Comparison of ENCODE assay signal across 19 cellular contexts in the genomic region with DNA sequence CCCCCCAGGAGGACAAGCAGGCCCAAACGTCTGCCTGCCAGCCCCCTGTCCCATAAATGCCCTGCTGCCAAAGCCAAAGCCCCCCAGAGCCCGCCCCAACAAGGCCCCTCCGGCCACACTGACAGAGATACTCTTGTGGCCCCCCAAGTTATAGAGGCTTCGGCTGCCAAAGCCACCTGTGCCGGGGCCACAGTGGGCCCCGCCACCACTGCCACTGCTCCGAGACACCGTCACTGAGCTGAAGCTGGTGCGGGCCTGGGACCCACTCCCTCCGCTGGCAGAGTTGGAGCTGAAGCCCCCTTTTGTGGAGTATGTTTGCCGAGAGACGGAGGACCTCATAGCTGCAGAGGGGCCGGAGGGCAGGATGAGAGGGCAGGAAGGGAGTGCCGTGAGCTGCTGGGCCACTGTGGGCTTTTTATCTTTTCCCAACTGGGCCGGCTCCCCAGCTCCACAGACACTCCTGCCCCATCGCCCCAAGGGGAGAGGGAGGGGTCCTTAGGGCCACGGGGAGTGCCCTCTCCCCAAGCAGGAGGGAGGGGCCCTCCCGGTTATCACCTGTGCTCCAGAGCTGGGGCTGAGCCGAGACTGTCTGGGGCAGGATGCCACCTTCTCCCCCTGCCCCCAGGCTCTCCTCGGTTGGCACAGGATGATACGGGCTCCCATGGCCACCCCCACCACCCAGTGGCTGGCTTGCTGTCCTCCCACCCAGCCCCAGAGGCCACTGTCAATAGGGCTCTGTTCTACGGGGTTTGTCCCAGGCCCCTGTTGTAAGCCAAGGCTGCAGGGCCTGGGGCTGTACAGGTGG. TPM values are rescaled to one million over a fixed set of nuclear protein-coding genes. Genes with fewer than 3 reads are reported as not detected.
"Had no signal": no experiment of that assay in that cellular context is flagged by ENCODE, and none has a peak within 500 bp of the region (broad histone marks: within the 10 kb centered on the region; RNA-seq: fewer than 3 reads in every experiment).

Gene KRT79 (minus strand): TSS at position 390 of the 805 bp plus-strand sequence. CDS start 51 bp downstream, at position 339.

- H3K4me3 Mint-ChIP-seq: activated naive CD4-positive, alpha-beta T cell treated with anti-CD3 and anti-CD28 coated beads, Interleukin-2, amount 50 U/mL, for 24 hours; T-helper 2 cell treated with Interferon-gamma antibody and Interleukin-4, amounts not matched to agents 5 μg/mL and 100 μg/mL, for 36 hours had no signal

- H3K4me3 ChIP-seq: colonic mucosa, heart left ventricle, left ventricle myocardium inferior, SJCRH30, thoracic aorta had no signal

- H3K27me3 ChIP-seq: colonic mucosa, SJCRH30 had no signal

- H3K4me1 ChIP-seq: colonic mucosa, heart left ventricle, left ventricle myocardium inferior, SJCRH30 had no signal

- H3K9me3 Mint-ChIP-seq: activated naive CD4-positive, alpha-beta T cell treated with anti-CD3 and anti-CD28 coated beads, Interleukin-2, amount 50 U/mL, for 24 hours; activated T-helper 2 cell treated with anti-CD3 and anti-CD28 coated beads, Interferon-gamma antibody, Interleukin-2, Interleukin-4, amounts not matched to agents 10 μg/mL and 5 μg/mL and 100 μg/mL, durations not matched to agents 14 hours and 24 hours and 36 hours; T-helper 2 cell treated with Interferon-gamma antibody and Interleukin-4, amounts not matched to agents 5 μg/mL and 100 μg/mL, for 36 hours had no signal

- H3K27ac ChIP-seq: colonic mucosa, heart left ventricle, left ventricle myocardium inferior, SJCRH30, thoracic aorta had no signal

- H3K9me3 ChIP-seq: colonic mucosa, heart left ventricle, left ventricle myocardium inferior, SJCRH30, thoracic aorta had no signal

- ATAC-seq: heart left ventricle, right cardiac atrium had no signal

- H3K27ac Mint-ChIP-seq: activated naive CD4-positive, alpha-beta T cell treated with anti-CD3 and anti-CD28 coated beads, Interleukin-2, amount 50 U/mL, for 24 hours; activated T-helper 2 cell treated with anti-CD3 and anti-CD28 coated beads, Interferon-gamma antibody, Interleukin-2, Interleukin-4, amounts not matched to agents 10 μg/mL and 5 μg/mL and 100 μg/mL, durations not matched to agents 14 hours and 24 hours and 36 hours; T-helper 2 cell treated with Interferon-gamma antibody and Interleukin-4, amounts not matched to agents 5 μg/mL and 100 μg/mL, for 36 hours had no signal

- H3K36me3 Mint-ChIP-seq: activated naive CD4-positive, alpha-beta T cell treated with anti-CD3 and anti-CD28 coated beads, Interleukin-2, amount 50 U/mL, for 24 hours had no signal

- H3K36me3 ChIP-seq: colonic mucosa, heart left ventricle, left ventricle myocardium inferior, SJCRH30, thoracic aorta had no signal

- H3K27me3 Mint-ChIP-seq: activated naive CD4-positive, alpha-beta T cell treated with anti-CD3 and anti-CD28 coated beads, Interleukin-2, amount 50 U/mL, for 24 hours had no signal

- DNase-seq: activated CD4-positive, alpha-beta T cell treated with anti-CD3 and anti-CD28 coated beads for 1 hour; activated CD8-positive, alpha-beta memory T cell treated with anti-CD3 and anti-CD28 coated beads for 24 hours; anterior cingulate cortex; colonic mucosa; foreskin melanocyte; heart left ventricle; left ventricle myocardium inferior; mesendoderm; right cardiac atrium; SJCRH30; small intestine; stimulated activated naive CD4-positive, alpha-beta T cell treated with Interleukin-2 at 50 U/mL for 16 hours; SW 1271 had no signal

- FAIRE-seq: islet of Langerhans, small intestine, urothelium cell line had no signal

RNA-seq across cellular contexts. Expression of gene KRT79, which starts in this region (rescaled TPM):
- total RNA-seq: activated T-helper 2 cell treated with anti-CD3 and anti-CD28 coated beads, Interferon-gamma antibody, Interleukin-2, Interleukin-4, amounts not matched to agents 10 μg/mL and 5 μg/mL and 100 μg/mL, durations not matched to agents 14 hours and 24 hours and 36 hours; colonic mucosa; heart left ventricle; left ventricle myocardium inferior; right cardiac atrium; SJCRH30; thoracic aorta had no signal
